ENCODE assay signal across 1 cellular context in genomic region chr2:240685771-240686371, GRCh38.
TF ChIP-seq lines count a peak whose summit lies in the region.

No MANE protein-coding gene starts in this region.

TF ChIP-seq in H1, 55 proteins besides CTCF, POLR2A, EP300 and RAD21:
- TF ChIP-seq SP1 (IDR thresholded peaks at IDR 0.05; ENCODE audit: low read depth, low read length) (no peak), RBBP5 (IDR thresholded peaks at IDR 0.05; ENCODE audit: borderline replicate concordance, low read depth, low read length) (no peak), USF2 (IDR thresholded peaks at IDR 0.05; ENCODE audit: low read length) (no peak), CREB1 (IDR thresholded peaks at IDR 0.05) (no peak), EGR1 (IDR thresholded peaks at IDR 0.05; ENCODE audit: borderline replicate concordance, low read depth, low read length) (no peak), TCF12 (IDR thresholded peaks at IDR 0.05; ENCODE audit: low read depth, low read length) (no peak), SP4 (IDR thresholded peaks at IDR 0.05; ENCODE audit: low read length) (no peak), NRF1 (IDR thresholded peaks at IDR 0.05; ENCODE audit: low read depth, low read length) (no peak), GABPA (IDR thresholded peaks at IDR 0.05; ENCODE audit: borderline replicate concordance, insufficient read depth, low read length) (no peak), POU5F1 (IDR thresholded peaks at IDR 0.05; ENCODE audit: low read depth, low read length) (no peak), JUN (IDR thresholded peaks at IDR 0.05; ENCODE audit: low read depth, low read length) (no peak), TEAD4 (IDR thresholded peaks at IDR 0.05; ENCODE audit: low read depth, low read length) (no peak)
